23 cellular contexts compared by ENCODE assay signal in genomic region chr16:71258371-71258770, GRCh38.
"Had no signal": no experiment of that assay in that cellular context is flagged by ENCODE, and none has a peak within 500 bp of the region (broad histone marks: within the 10 kb centered on the region; RNA-seq: fewer than 3 reads in every experiment).

No MANE protein-coding gene starts in this region.

- H3K4me3 ChIP-seq: adrenal gland, ascending aorta, hepatocyte, smooth muscle cell, stomach, suprapubic skin, uterus had no signal

- H3K4me2 ChIP-seq: hepatocyte, smooth muscle cell had no signal

- H3K27me3 ChIP-seq: ascending aorta, stomach, suprapubic skin, uterus had no signal

- H2AFZ ChIP-seq: hepatocyte had no signal

- H3K9me3 ChIP-seq: adrenal gland, ascending aorta, stomach, suprapubic skin, uterus had no signal

- H3K36me3 ChIP-seq: adrenal gland, ascending aorta, stomach, suprapubic skin, uterus had no signal

- H3K4me1 ChIP-seq: adrenal gland, ascending aorta, foreskin keratinocyte, stomach, suprapubic skin, uterus had no signal

- H3K79me2 ChIP-seq: hepatocyte had no signal

- DNase-seq: activated CD8-positive, alpha-beta memory T cell treated with anti-CD3 and anti-CD28 coated beads, Interleukin-2, amount 50 U/mL, for 48 hours; activated naive CD4-positive, alpha-beta T cell; activated T-cell treated with anti-CD3 and anti-CD28 coated beads, Interleukin-2, amount 50 U/mL, for 4 hours; central memory CD4-positive, alpha-beta T cell; dermis blood vessel endothelial cell; effector CD8-positive, alpha-beta T cell; erythroblast; foreskin keratinocyte; glutamatergic neuron; left ventricle myocardium superior; mammary epithelial cell; posterior cingulate gyrus; stimulated activated CD4-positive, alpha-beta T cell treated with anti-CD3 and anti-CD28 coated beads, Interleukin-15, amount 100 ng/mL, for 24 hours; stomach; trophoblast cell; uterus had no signal

- ATAC-seq: activated T-cell treated with anti-CD3 and anti-CD28 coated beads, Interleukin-2, amount 50 U/mL, for 4 hours; foreskin keratinocyte; left ventricle myocardium superior; sciatic nerve; stimulated activated memory B cell treated with anti-CD40 and anti-IgM and Interleukin-4, amounts not matched to agents 10 μg/mL and 1 μg/mL and 100 μg/mL, for 72 hours had no signal

- H3K27ac ChIP-seq: adrenal gland, ascending aorta, foreskin keratinocyte, hepatocyte, stomach, suprapubic skin, uterus had no signal
